ENCODE assay signal across 27 cellular contexts in genomic region chr2:27255660-27256059, GRCh38. TPM values are rescaled to one million over a fixed set of nuclear protein-coding genes. Genes with fewer than 3 reads are reported as not detected.
DNase-seq lines count a peak whose midpoint lies in the region; TF ChIP-seq lines count a peak whose summit lies in the region.
"Had no signal": no experiment of that assay in that cellular context is flagged by ENCODE, and none has a peak within 500 bp of the region (broad histone marks: within the 10 kb centered on the region; RNA-seq: fewer than 3 reads in every experiment).

No MANE protein-coding gene starts in this region.

- H4K20me1 ChIP-seq in osteoblast (ENCODE audit: insufficient read depth, low read length) = no peaks in the 10 kb centered on the region

- H2AFZ ChIP-seq in osteoblast (ENCODE audit: low read length) = no peak overlapping the region

- H3K27me3 ChIP-seq in osteoblast (ENCODE audit: insufficient read depth, low read length) = peaks cover 13% of the 10 kb centered on the region

- H3K79me2 ChIP-seq in osteoblast (ENCODE audit: insufficient read depth, low read length) = no peaks in the 10 kb centered on the region

- H3K4me3 ChIP-seq in osteoblast (ENCODE audit: insufficient read depth, low read length) = peak overlapping the region; percentile 35
- H3K4me3 ChIP-seq: GM12878 had no signal

- H3K4me2 ChIP-seq in osteoblast (ENCODE audit: insufficient read depth, low read length) = peak overlapping the region; percentile 72

- H3K4me3 Mint-ChIP-seq in type B pancreatic cell = no peak overlapping the region
- H3K4me3 Mint-ChIP-seq: activated naive CD4-positive, alpha-beta T cell treated with anti-CD3 and anti-CD28 coated beads, Interleukin-2, amount 50 U/mL, for 24 hours; brain had no signal

- H3K27ac ChIP-seq in osteoblast (ENCODE audit: low read depth, low read length) = peak overlapping the region; percentile 69
- H3K27ac ChIP-seq in RWPE1 = no peak overlapping the region

- no peak overlapping the region for H3K27ac Mint-ChIP-seq in type B pancreatic cell
- H3K27ac Mint-ChIP-seq: activated naive CD4-positive, alpha-beta T cell treated with anti-CD3 and anti-CD28 coated beads, Interleukin-2, amount 50 U/mL, for 24 hours had no signal

- peaks cover 80% of the 10 kb centered on the region for H3K27me3 Mint-ChIP-seq in type B pancreatic cell

- peaks cover 18% of the 10 kb centered on the region for H3K4me1 ChIP-seq in osteoblast (ENCODE audit: insufficient read depth, low read length)

- H3K9me3 Mint-ChIP-seq in type B pancreatic cell = no peaks in the 10 kb centered on the region
- H3K9me3 Mint-ChIP-seq: activated naive CD4-positive, alpha-beta T cell treated with anti-CD3 and anti-CD28 coated beads, Interleukin-2, amount 50 U/mL, for 24 hours had no signal

- DNase-seq in EH (ENCODE audit: low read depth) = peak; percentile 68
- peak; percentile 41 for DNase-seq in RKO (ENCODE audit: low spot score)
- DNase-seq in dedifferentiated amniotic fluid mesenchymal stem cell (ENCODE audit: extremely low spot score) = peak; percentile 80
- peak; percentile 95 for DNase-seq in osteoblast (ENCODE audit: insufficient read length, low spot score, missing footprints)
- no peak for DNase-seq in RWPE1 (ENCODE audit: low spot score)
- DNase-seq in type B pancreatic cell (ENCODE audit: extremely low spot score, unreplicated experiment) = no peak
- no peak for DNase-seq in DMS53 (lab: John Stamatoyannopoulos, UW)
- DNase-seq: activated CD4-positive, alpha-beta T cell treated with anti-CD3 and anti-CD28 coated beads for 1 hour; activated CD8-positive, alpha-beta memory T cell treated with anti-CD3 and anti-CD28 coated beads for 24 hours; activated T-cell treated with anti-CD3 and anti-CD28 coated beads, Interleukin-2, amount 50 U/mL, for 48 hours; Calu3; glutamatergic neuron; Kasumi-1; NCI-H1092 treated with DMSO at 0.1 percent for 48 hours; NCI-H2081; NCI-H510A; stimulated activated CD4-positive, alpha-beta T cell treated with anti-CD3 and anti-CD28 coated beads, Interleukin-12 subunit alpha, Interleukin-12 subunit beta, amount 100 ng/mL, for 4 hours; SW 1271 had no signal

- no peaks in the 10 kb centered on the region for H3K9me3 ChIP-seq in osteoblast (ENCODE audit: low read depth, low read length)
- H3K9me3 ChIP-seq: BE2C had no signal

- TF ChIP-seq CTCF in osteoblast (IDR thresholded peaks at IDR 0.05; ENCODE audit: extremely low read depth, low read depth, low read length) (no peak), RWPE1 (conservative IDR thresholded peaks at IDR 0.05; ENCODE audit: low read depth) (no peak), type B pancreatic cell (conservative IDR thresholded peaks at IDR 0.05) (no peak)

- H3K36me3 Mint-ChIP-seq in type B pancreatic cell = no peaks in the 10 kb centered on the region
- H3K36me3 Mint-ChIP-seq: activated naive CD4-positive, alpha-beta T cell treated with anti-CD3 and anti-CD28 coated beads, Interleukin-2, amount 50 U/mL, for 24 hours; brain had no signal

- no peaks in the 10 kb centered on the region for H3K36me3 ChIP-seq in osteoblast (ENCODE audit: insufficient read depth, low read length)
- H3K36me3 ChIP-seq: BE2C had no signal

- POLR2A ChIA-PET in RWPE1 (lab: Yijun Ruan, JAX; ENCODE audit: low non-redundant PET) = interaction anchor here (0.5 kb wide), 1 partner anchor 12 kb away, joined by 8 read pairs; no protein-coding TSS in a partner anchor

- CTCF ChIA-PET in RWPE1 (lab: Yijun Ruan, JAX) = no interaction called here

- peaks cover under 1% of the 10 kb centered on the region for H3K4me1 Mint-ChIP-seq in type B pancreatic cell (ENCODE audit: unreplicated experiment)
- H3K4me1 Mint-ChIP-seq: activated naive CD4-positive, alpha-beta T cell treated with anti-CD3 and anti-CD28 coated beads, Interleukin-2, amount 50 U/mL, for 24 hours had no signal

RNA-seq across cellular contexts. Expression of gene SLC30A3, which starts 7.2 kb away (rescaled TPM):
- total RNA-seq in osteoblast = under 0.01 and 0.88 TPM in 2 replicates
- total RNA-seq in type B pancreatic cell (ENCODE audit: low replicate concordance) = 0.19 and 0.53 TPM in 2 replicates
- total RNA-seq: Calu3, epithelial cell of proximal tubule, GM12878, liver had no signal

RNA-seq across cellular contexts. Expression of gene DNAJC5G, which starts 19.6 kb away (rescaled TPM):
- total RNA-seq in osteoblast = not detected in 2 replicates
- not detected in 2 replicates for total RNA-seq in type B pancreatic cell (ENCODE audit: low replicate concordance)
- total RNA-seq: Calu3, epithelial cell of proximal tubule, G401, GM12878, HT1080, liver, renal cortical epithelial cell had no signal

RNA-seq across cellular contexts. Expression of gene TRIM54, which starts 26.6 kb away (rescaled TPM):
- total RNA-seq in osteoblast = not detected in 2 replicates
- not detected in 2 replicates for total RNA-seq in type B pancreatic cell (ENCODE audit: low replicate concordance)
- total RNA-seq: G401, GM12878, liver, renal cortical epithelial cell had no signal

RNA-seq across cellular contexts. Expression of gene CAD, which starts 38.5 kb away (rescaled TPM):
- total RNA-seq in osteoblast = 28.6 and 30.8 TPM in 2 replicates
- 51.6 and 85.1 TPM in 2 replicates for total RNA-seq in type B pancreatic cell (ENCODE audit: low replicate concordance)

RNA-seq across cellular contexts. Expression of gene SLC5A6, which starts 43.6 kb away (rescaled TPM):
- total RNA-seq in osteoblast (14.1 TPM in 2 replicates), type B pancreatic cell (ENCODE audit: low replicate concordance) (63.6 and 76.3 TPM in 2 replicates)

Comparison
In these comparisons a context has a peak if more than half of its experiments do, and no peak if none do; other contexts are left out.
1. DNase-seq: peak in EH (single experiment), RKO (single experiment), dedifferentiated amniotic fluid mesenchymal stem cell (single experiment) and osteoblast (single experiment); none in RWPE1 (single experiment), type B pancreatic cell (single experiment) and DMS53 (single experiment).